Comparison of ENCODE assay signal across 29 cellular contexts in genomic region chr1:74737360-74737759, GRCh38.
"Had no signal": no experiment of that assay in that cellular context is flagged by ENCODE, and none has a peak within 500 bp of the region (broad histone marks: within the 10 kb centered on the region; RNA-seq: fewer than 3 reads in every experiment).

No MANE protein-coding gene starts in this region.

- DNase-seq: colonic mucosa; cortex of kidney; dermis blood vessel endothelial cell; dorsolateral prefrontal cortex; effector CD4-positive, alpha-beta T cell; effector CD8-positive, alpha-beta T cell; effector memory CD4-positive, alpha-beta T cell; effector memory CD8-positive, alpha-beta T cell; endodermal cell; erythroblast; esophagus squamous epithelium; foreskin fibroblast; foreskin keratinocyte; foreskin melanocyte; gastrocnemius medialis; glutamatergic neuron; head of caudate nucleus; heart left ventricle; heart right ventricle had no signal

- H3K4me1 ChIP-seq: colonic mucosa had no signal

- H3K4me3 Mint-ChIP-seq: dendritic cell treated with granulocyte-macrophage colony-stimulating factor and Interleukin-4, amounts not matched to agents 40 ng/mL and 50 ng/mL, for 4 days; effector memory CD8-positive, alpha-beta T cell; endodermal cell had no signal

- H3K27me3 ChIP-seq: colonic mucosa, dorsolateral prefrontal cortex, esophagus muscularis mucosa, esophagus squamous epithelium, foreskin keratinocyte, gastrocnemius medialis, gastroesophageal sphincter, heart left ventricle, heart right ventricle had no signal

- ATAC-seq: effector memory CD8-positive, alpha-beta T cell; esophagus mucosa; foreskin keratinocyte; gastrocnemius medialis; gastroesophageal sphincter; heart left ventricle; heart right ventricle had no signal

- H3K9me3 Mint-ChIP-seq: effector memory CD8-positive, alpha-beta T cell had no signal

- H3K36me3 ChIP-seq: colonic mucosa had no signal

- FAIRE-seq: colon, endometrium, endothelial cell of umbilical vein, frontal cortex had no signal

- H3K27me3 Mint-ChIP-seq: dendritic cell treated with granulocyte-macrophage colony-stimulating factor and Interleukin-4, amounts not matched to agents 40 ng/mL and 50 ng/mL, for 4 days; effector memory CD8-positive, alpha-beta T cell had no signal

- H3K4me3 ChIP-seq: colonic mucosa, coronary artery, dorsolateral prefrontal cortex, esophagus muscularis mucosa, esophagus squamous epithelium, gastrocnemius medialis, gastroesophageal sphincter, heart left ventricle, heart right ventricle had no signal

- H3K9me3 ChIP-seq: colonic mucosa, esophagus muscularis mucosa, esophagus squamous epithelium, gastrocnemius medialis, gastroesophageal sphincter, heart left ventricle had no signal

- H3K27ac Mint-ChIP-seq: dendritic cell treated with granulocyte-macrophage colony-stimulating factor and Interleukin-4, amounts not matched to agents 40 ng/mL and 50 ng/mL, for 4 days; effector memory CD8-positive, alpha-beta T cell; endodermal cell had no signal

- H3K27ac ChIP-seq: colonic mucosa, coronary artery, dorsolateral prefrontal cortex, epithelial cell of prostate, esophagus muscularis mucosa, esophagus squamous epithelium, foreskin keratinocyte, gastrocnemius medialis, gastroesophageal sphincter, heart left ventricle, heart right ventricle had no signal
